Comparison of ENCODE assay signal across 3 cellular contexts in the genomic region with DNA sequence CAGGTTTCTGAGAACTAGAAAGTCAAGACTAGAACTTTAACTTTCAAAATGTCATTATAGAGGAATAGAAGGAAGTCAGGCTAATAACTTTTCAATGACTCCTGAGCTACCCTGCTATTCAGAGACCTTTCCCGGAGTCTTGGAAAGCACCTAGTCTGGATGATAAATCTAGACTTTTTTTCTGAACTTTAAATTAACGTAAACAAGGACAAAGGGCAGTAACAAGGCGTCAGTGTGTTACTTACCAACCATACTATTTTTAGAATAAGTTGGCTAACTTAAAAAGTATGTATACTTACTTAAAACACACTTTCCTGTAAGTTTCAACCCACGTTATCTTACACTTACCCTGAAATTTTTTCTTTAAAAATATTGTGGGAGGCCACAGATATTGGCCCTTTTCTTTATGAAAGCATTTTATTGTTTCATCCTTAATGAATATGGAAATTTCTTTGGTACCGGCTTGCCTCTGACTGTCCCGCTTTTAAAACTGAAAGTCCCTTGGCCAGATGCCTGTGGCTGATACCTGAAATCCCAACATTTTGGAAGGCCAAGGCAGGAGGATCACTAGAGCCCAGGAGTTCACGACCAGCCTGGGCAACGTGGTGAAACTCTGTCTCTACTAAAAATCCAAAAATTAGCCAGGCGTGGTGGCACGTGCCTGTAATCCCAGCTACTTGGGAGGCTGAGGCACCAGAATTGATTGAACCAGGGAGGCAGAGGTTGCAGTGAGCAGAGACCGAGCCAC.
TF ChIP-seq lines count a peak whose summit lies in the region.

No MANE protein-coding gene starts in this region.

TF ChIP-seq in HCT116, 20 proteins besides CTCF, POLR2A, EP300 and RAD21 (continues in another document):
- TF ChIP-seq ZNF274 (IDR thresholded peaks at IDR 0.05; ENCODE audit: low read depth, low read length) (no peak), EZH2 (IDR thresholded peaks at IDR 0.05) (no peak), CBX3 (IDR thresholded peaks at IDR 0.05; ENCODE audit: low read depth) (no peak), JUND (IDR thresholded peaks at IDR 0.05) (no peak), ZFX (IDR thresholded peaks at IDR 0.05) (no peak), FOSL1 (IDR thresholded peaks at IDR 0.05; ENCODE audit: low read depth) (no peak), POLR2AphosphoS5 (IDR thresholded peaks at IDR 0.05; ENCODE audit: low read depth, low read length) (no peak), TCF7L2 (IDR thresholded peaks at IDR 0.05; ENCODE audit: borderline replicate concordance, extremely low read depth, insufficient read depth, insufficient read length) (no peak), SIN3A (IDR thresholded peaks at IDR 0.05; ENCODE audit: low read depth) (no peak), SP1 (IDR thresholded peaks at IDR 0.05; ENCODE audit: low read depth) (no peak), CEBPB (IDR thresholded peaks at IDR 0.05; ENCODE audit: low read depth) (no peak), ELF1 (IDR thresholded peaks at IDR 0.05; ENCODE audit: borderline replicate concordance, low read depth) (no peak), YY1 (IDR thresholded peaks at IDR 0.05; ENCODE audit: extremely low read depth, insufficient replicate concordance, low read depth, low read length) (no peak), EZH2phosphoT487 (IDR thresholded peaks at IDR 0.05; ENCODE audit: borderline replicate concordance) (no peak)
- TF ChIP-seq, protein P1, sequence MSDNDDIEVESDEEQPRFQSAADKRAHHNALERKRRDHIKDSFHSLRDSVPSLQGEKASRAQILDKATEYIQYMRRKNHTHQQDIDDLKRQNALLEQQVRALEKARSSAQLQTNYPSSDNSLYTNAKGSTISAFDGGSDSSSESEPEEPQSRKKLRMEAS (IDR thresholded peaks at IDR 0.05), result no peak
- TF ChIP-seq, protein P2, sequence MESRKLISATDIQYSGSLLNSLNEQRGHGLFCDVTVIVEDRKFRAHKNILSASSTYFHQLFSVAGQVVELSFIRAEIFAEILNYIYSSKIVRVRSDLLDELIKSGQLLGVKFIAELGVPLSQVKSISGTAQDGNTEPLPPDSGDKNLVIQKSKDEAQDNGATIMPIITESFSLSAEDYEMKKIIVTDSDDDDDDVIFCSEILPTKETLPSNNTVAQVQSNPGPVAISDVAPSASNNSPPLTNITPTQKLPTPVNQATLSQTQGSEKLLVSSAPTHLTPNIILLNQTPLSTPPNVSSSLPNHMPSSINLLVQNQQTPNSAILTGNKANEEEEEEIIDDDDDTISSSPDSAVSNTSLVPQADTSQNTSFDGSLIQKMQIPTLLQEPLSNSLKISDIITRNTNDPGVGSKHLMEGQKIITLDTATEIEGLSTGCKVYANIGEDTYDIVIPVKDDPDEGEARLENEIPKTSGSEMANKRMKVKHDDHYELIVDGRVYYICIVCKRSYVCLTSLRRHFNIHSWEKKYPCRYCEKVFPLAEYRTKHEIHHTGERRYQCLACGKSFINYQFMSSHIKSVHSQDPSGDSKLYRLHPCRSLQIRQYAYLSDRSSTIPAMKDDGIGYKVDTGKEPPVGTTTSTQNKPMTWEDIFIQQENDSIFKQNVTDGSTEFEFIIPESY (IDR thresholded peaks at IDR 0.05; ENCODE audit: extremely low read depth, insufficient replicate concordance, low read length), result no peak

TF ChIP-seq in endothelial cell of umbilical vein, 7 proteins besides CTCF, POLR2A, EP300 and RAD21:
- TF ChIP-seq JUN (IDR thresholded peaks at IDR 0.05; ENCODE audit: borderline replicate concordance, insufficient read depth, insufficient read length, low read depth), result no peak
- TF ChIP-seq FOS (IDR thresholded peaks at IDR 0.05; ENCODE audit: borderline replicate concordance, insufficient read depth, low read length), result no peak
- TF ChIP-seq, protein P1 (IDR thresholded peaks at IDR 0.05; ENCODE audit: insufficient read depth, insufficient read length), result no peak
- TF ChIP-seq EZH2 (IDR thresholded peaks at IDR 0.05; ENCODE audit: borderline replicate concordance, low read depth, low read length, severe bottlenecking), result no peak
- TF ChIP-seq MYC (IDR thresholded peaks at IDR 0.05; ENCODE audit: low read depth, low read length), result no peak
- TF ChIP-seq POLR2AphosphoS5 (IDR thresholded peaks at IDR 0.05; ENCODE audit: insufficient read depth, low read depth, low read length), result no peak
- TF ChIP-seq GATA2 (IDR thresholded peaks at IDR 0.05; ENCODE audit: insufficient read depth, insufficient read length, low read depth, low read length), result no peak

TF ChIP-seq in HEK293T, 16 proteins besides CTCF, POLR2A, EP300 and RAD21:
- TF ChIP-seq ARNT (IDR thresholded peaks at IDR 0.05), result no peak
